Comparison of ENCODE assay signal across 16 cellular contexts in genomic region chr1:232300461-232300860, GRCh38.
DNase-seq lines count a peak whose midpoint lies in the region; ATAC-seq and TF ChIP-seq lines count a peak whose summit lies in the region.
"Had no signal": no experiment of that assay in that cellular context is flagged by ENCODE, and none has a peak within 500 bp of the region (broad histone marks: within the 10 kb centered on the region; RNA-seq: fewer than 3 reads in every experiment).

No MANE protein-coding gene starts in this region.

- DNase-seq in NCI-H2107 treated with DMSO at 0.1 percent for 48 hours (lab: John Stamatoyannopoulos, UW; ENCODE audit: unreplicated experiment) = peak; percentile 38
- no peak for DNase-seq in NCI-H2107 (lab: John Stamatoyannopoulos, UW)
- DNase-seq in dedifferentiated amniotic fluid mesenchymal stem cell (ENCODE audit: extremely low spot score) = peak; percentile 40
- peak; percentile 61 for DNase-seq in fibroblast of villous mesenchyme (ENCODE audit: low read depth)
- no peak for DNase-seq in NOMO-1 (lab: John Stamatoyannopoulos, UW; ENCODE audit: unreplicated experiment in 2 of 2)
- DNase-seq in NCI-H187 (lab: John Stamatoyannopoulos, UW) = no peak
- DNase-seq in effector memory CD8-positive, alpha-beta T cell = no peak
- DNase-seq: 8988T; Calu3; CD4-positive, alpha-beta memory T cell; HCEC 1CT; IMR-90 had no signal

- no peak for ATAC-seq in HG02981 (IDR thresholded peaks at IDR 0.05; ENCODE audit: unreplicated experiment)
- no peak for ATAC-seq in effector memory CD8-positive, alpha-beta T cell (replicated peaks)
- ATAC-seq: GM23338 had no signal

- no peak overlapping the region for H3K4me3 Mint-ChIP-seq in effector memory CD8-positive, alpha-beta T cell
- H3K4me3 Mint-ChIP-seq: CD14-positive monocyte; CD4-positive, alpha-beta memory T cell; GM23338 had no signal

- no peaks in the 10 kb centered on the region for H3K9me3 Mint-ChIP-seq in effector memory CD8-positive, alpha-beta T cell
- H3K9me3 Mint-ChIP-seq: GM23338 had no signal

- no peaks in the 10 kb centered on the region for H3K4me1 Mint-ChIP-seq in effector memory CD8-positive, alpha-beta T cell (ENCODE audit: low read depth in 2 of 2)
- H3K4me1 Mint-ChIP-seq: CD14-positive monocyte; CD4-positive, alpha-beta memory T cell had no signal

- H3K36me3 Mint-ChIP-seq in effector memory CD8-positive, alpha-beta T cell (ENCODE audit: insufficient read depth) = no peaks in the 10 kb centered on the region
- H3K36me3 Mint-ChIP-seq: CD14-positive monocyte; CD4-positive, alpha-beta memory T cell had no signal

- no peak overlapping the region for H3K27ac Mint-ChIP-seq in effector memory CD8-positive, alpha-beta T cell
- H3K27ac Mint-ChIP-seq: CD4-positive, alpha-beta memory T cell; GM23338 had no signal

- no peak overlapping the region for H3K4me3 ChIP-seq in fibroblast of villous mesenchyme (ENCODE audit: low read depth, low read length)
- H3K4me3 ChIP-seq: BLaER1, GM23338 had no signal

- H3K27me3 Mint-ChIP-seq in effector memory CD8-positive, alpha-beta T cell = peaks cover 25 to 41% of the 10 kb centered on the region in 2 donors

- no peak for TF ChIP-seq CTCF in fibroblast of villous mesenchyme (IDR thresholded peaks at IDR 0.05; ENCODE audit: insufficient read depth, low read depth, low read length)

Comparison
In these comparisons a context has a peak if more than half of its experiments do, and no peak if none do; other contexts are left out.
1. DNase-seq: peak in NCI-H2107 treated with DMSO at 0.1 percent for 48 hours (single experiment), dedifferentiated amniotic fluid mesenchymal stem cell (single experiment) and fibroblast of villous mesenchyme (single experiment); none in NCI-H2107 (single experiment), NOMO-1 (0 of 2), NCI-H187 (0 of 2) and effector memory CD8-positive, alpha-beta T cell (0 of 3).